In the genomic region with DNA sequence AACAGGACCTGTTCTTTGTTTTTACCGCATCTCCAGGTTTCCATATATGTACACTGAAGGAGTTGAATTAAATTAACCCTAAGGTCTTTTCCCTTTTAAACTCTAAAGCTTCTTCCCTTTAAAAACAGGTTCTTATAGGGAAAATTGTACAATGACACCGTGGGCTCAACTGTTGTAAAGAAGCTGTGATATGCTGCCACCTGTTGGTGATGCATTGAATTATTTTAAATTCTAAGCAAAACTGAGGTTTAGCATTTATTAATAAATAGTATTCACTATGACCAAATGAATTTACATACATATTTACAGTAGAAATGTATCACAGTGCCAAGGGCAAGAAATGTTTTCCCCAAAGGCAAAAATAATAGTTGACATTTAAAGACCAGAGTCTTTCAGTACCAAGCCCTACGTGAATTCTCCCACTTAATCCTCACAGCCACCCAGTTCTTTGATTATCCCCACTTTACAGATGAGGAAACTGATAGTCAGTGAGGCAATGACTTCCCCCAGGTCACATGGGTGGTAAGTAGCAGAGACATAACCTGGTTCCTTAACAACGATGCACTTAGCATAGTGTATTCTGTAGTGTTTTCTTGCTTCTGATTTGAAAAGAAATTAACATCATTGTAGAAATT, we compare ENCODE assay signal across 8 cellular contexts. TPM values are rescaled to one million over a fixed set of nuclear protein-coding genes. Genes with fewer than 3 reads are reported as not detected.
DNase-seq lines count a peak whose midpoint lies in the region; ATAC-seq and TF ChIP-seq lines count a peak whose summit lies in the region.

No MANE protein-coding gene starts in this region.

- TF ChIP-seq CTCF in stomach (IDR thresholded peaks at IDR 0.05), result peak in 5 of 7 experiments; percentile 38 to 92 (median 75)

- H3K4me1 ChIP-seq in adipocyte (ENCODE audit: control insufficient read depth, insufficient read depth, low read length) (no peaks in the 10 kb centered on the region), stomach (no peaks in the 10 kb centered on the region)

- H3K4me3 ChIP-seq in adipocyte (ENCODE audit: low read length) (no peak overlapping the region), stomach (no peak overlapping the region)

- peak; percentile 19 for DNase-seq in stimulated activated CD4-positive, alpha-beta T cell treated with anti-CD3 and anti-CD28 coated beads, Interleukin-15, amount 100 ng/mL, for 24 hours
- DNase-seq in stimulated activated CD4-positive, alpha-beta T cell treated with anti-CD3 and anti-CD28 coated beads, Interleukin-1b, Interleukin-23, amount 100 ng/mL, for 48 hours, result no peak
- peak; percentile 33 to 54 for DNase-seq in NCI-H2081 (lab: John Stamatoyannopoulos, UW)
- peak; percentile 82 for DNase-seq in adipocyte (ENCODE audit: low read depth)
- DNase-seq in hepatic stellate cell (ENCODE audit: low spot score), result peak; percentile 36
- DNase-seq in stomach, result no peak
- DNase-seq in NK-92 (lab: John Stamatoyannopoulos, UW; ENCODE audit: unreplicated experiment), result no peak

- no peak overlapping the region for H3K9ac ChIP-seq in adipocyte (ENCODE audit: low read length)

- H3K9me3 ChIP-seq in adipocyte (ENCODE audit: control insufficient read depth, low read length) (no peaks in the 10 kb centered on the region), stomach (no peaks in the 10 kb centered on the region)

- no peak for TF ChIP-seq POLR2A in stomach (IDR thresholded peaks at IDR 0.05)

- ATAC-seq in GM18867 (IDR thresholded peaks at IDR 0.05; ENCODE audit: unreplicated experiment), result no peak

- 37 to 43% (median 42%) methylated on average over 4 of the region's 4 CpGs for WGBS in stomach, 5 donors

- no peaks in the 10 kb centered on the region for H3K27me3 ChIP-seq in adipocyte (replicated peaks; ENCODE audit: control insufficient read depth, insufficient read depth, low read length)
- peaks cover 0 to 16% (median 0%) of the 10 kb centered on the region in 3 donors for H3K27me3 ChIP-seq in stomach

- TF ChIP-seq EP300 in stomach (IDR thresholded peaks at IDR 0.05), result no peak

- H3K27ac ChIP-seq in stomach, result no peak overlapping the region

- intact Hi-C loops in stomach (cut with DNase I; ENCODE audit: low total_unique reads), result loop anchor here (10.0 kb wide), 1 partner anchor 535 kb away; no protein-coding TSS in a partner anchor

- H3K36me3 ChIP-seq in adipocyte (ENCODE audit: control insufficient read depth, insufficient read depth, low read length, severe bottlenecking) (no peaks in the 10 kb centered on the region), stomach (no peaks in the 10 kb centered on the region)

RNA-seq across cellular contexts. Expression of gene TMEM263, which starts 35.7 kb away (rescaled TPM):
- total RNA-seq in stomach, result 100 to 1,000 TPM in 2 of 5 donors, 10 to 100 TPM in 3; 26.8 to 108 (median 36.7) TPM
- 10 to 100 TPM; 12.9 to 32.1 (median 21.1) TPM for polyA plus RNA-seq in stomach

Comparison
In these comparisons a context has a peak if more than half of its experiments do, and no peak if none do; other contexts are left out.
1. DNase-seq: peak in stimulated activated CD4-positive, alpha-beta T cell treated with anti-CD3 and anti-CD28 coated beads, Interleukin-15, amount 100 ng/mL, for 24 hours (single experiment), NCI-H2081 (2 of 2), adipocyte (single experiment) and hepatic stellate cell (single experiment); none in stimulated activated CD4-positive, alpha-beta T cell treated with anti-CD3 and anti-CD28 coated beads, Interleukin-1b, Interleukin-23, amount 100 ng/mL, for 48 hours (single experiment), stomach (single experiment) and NK-92 (single experiment).